ENCODE assay signal across 12 cellular contexts in genomic region chr13:73268306-73268705, GRCh38.
DNase-seq lines count a peak whose midpoint lies in the region; ATAC-seq and TF ChIP-seq lines count a peak whose summit lies in the region.
"Had no signal": no experiment of that assay in that cellular context is flagged by ENCODE, and none has a peak within 500 bp of the region (broad histone marks: within the 10 kb centered on the region; RNA-seq: fewer than 3 reads in every experiment).

No MANE protein-coding gene starts in this region.

- no peaks in the 10 kb centered on the region for H3K36me3 ChIP-seq in RWPE2 (ENCODE audit: low read depth)

- no peaks in the 10 kb centered on the region for H3K9me3 ChIP-seq in RWPE2 (ENCODE audit: severe bottlenecking)

- TF ChIP-seq CTCF in RWPE2 (IDR thresholded peaks at IDR 0.05; ENCODE audit: poor library complexity, severe bottlenecking): no peak

- peak overlapping the region; percentile 59 for H3K27ac ChIP-seq in RWPE2 (ENCODE audit: poor library complexity, severe bottlenecking)

- H3K4me1 ChIP-seq in RWPE2 (ENCODE audit: insufficient read depth, poor library complexity, severe bottlenecking): peaks cover 13% of the 10 kb centered on the region

- DNase-seq in COLO668 (lab: John Stamatoyannopoulos, UW; ENCODE audit: unreplicated experiment) (peak; percentile 42), HCEC 1CT (peak; percentile 84), RWPE2 (ENCODE audit: low spot score) (peak; percentile 81), glomerular visceral epithelial cell (ENCODE audit: extremely low spot score) (peak; percentile 57), superior temporal gyrus (ENCODE audit: extremely low spot score) (no peak)
- no peak for DNase-seq in activated CD4-positive, alpha-beta T cell treated with anti-CD3 and anti-CD28 coated beads, Interleukin-2, amount 50 U/mL, for 4 hours
- DNase-seq: activated naive CD8-positive, alpha-beta T cell treated with anti-CD3 and anti-CD28 coated beads for 36 hours; Calu3; MM.1S; stimulated activated CD4-positive, alpha-beta T cell treated with anti-CD3 and anti-CD28 coated beads, Interleukin-4, amount 100 ng/mL, for 24 hours; stimulated activated naive CD8-positive, alpha-beta T cell treated with anti-CD3 and anti-CD28 coated beads, Interleukin-15, Interleukin-2, amounts not matched to agents 100 U/mL and 50 U/mL, for 24 hours had no signal

- H3K27me3 ChIP-seq in RWPE2 (ENCODE audit: insufficient read depth, poor library complexity, severe bottlenecking): no peaks in the 10 kb centered on the region

- no peak overlapping the region for H3K4me3 ChIP-seq in RWPE2 (ENCODE audit: severe bottlenecking)

- ATAC-seq in RWPE2 (ENCODE audit: low read depth) (peak; percentile 86), HG03097 (IDR thresholded peaks at IDR 0.05; ENCODE audit: low FRiP score, unreplicated experiment) (no peak)
- ATAC-seq: stimulated activated naive CD8-positive, alpha-beta T cell treated with anti-CD3 and anti-CD28 coated beads, Interleukin-15, Interleukin-2, amounts not matched to agents 100 U/mL and 50 U/mL, for 24 hours had no signal

Comparison
In these comparisons a context has a peak if more than half of its experiments do, and no peak if none do; other contexts are left out.
1. DNase-seq: peak in COLO668 (single experiment), HCEC 1CT (single experiment), RWPE2 (single experiment) and glomerular visceral epithelial cell (single experiment); none in superior temporal gyrus (single experiment) and activated CD4-positive, alpha-beta T cell treated with anti-CD3 and anti-CD28 coated beads, Interleukin-2, amount 50 U/mL, for 4 hours (0 of 2).